Comparison of ENCODE assay signal across 10 cellular contexts in genomic region chr10:91340613-91341362, GRCh38.
A peak's percentile ranks its signal among the peaks of the same experiment; 100 is the strongest.
DNase-seq lines count a peak whose midpoint lies in the region; ATAC-seq and TF ChIP-seq lines count a peak whose summit lies in the region.
"Had no signal": no experiment of that assay in that cellular context is flagged by ENCODE, and none has a peak within 500 bp of the region (broad histone marks: within the 10 kb centered on the region; RNA-seq: fewer than 3 reads in every experiment).

No MANE protein-coding gene starts in this region.

- H3K27ac ChIP-seq in SJCRH30 (peak overlapping the region; percentile 100), suprapubic skin (peak overlapping the region; percentile 62)
- H3K27ac ChIP-seq: A549 had no signal

- H3K4me3 ChIP-seq in SJCRH30: no peak overlapping the region; the same call in 1 of the 2 replicates
- H3K4me3 ChIP-seq in suprapubic skin: no peak overlapping the region
- H3K4me3 ChIP-seq: A549 had no signal

- no peak for TF ChIP-seq POLR2A in suprapubic skin (IDR thresholded peaks at IDR 0.05)

- no peaks in the 10 kb centered on the region for H3K9me3 ChIP-seq in SJCRH30 (replicated peaks)
- no peaks in the 10 kb centered on the region for H3K9me3 ChIP-seq in suprapubic skin
- H3K9me3 ChIP-seq: A549 had no signal

- ATAC-seq in HG02852 (IDR thresholded peaks at IDR 0.05; ENCODE audit: unreplicated experiment) (no peak), HG02840 (IDR thresholded peaks at IDR 0.05; ENCODE audit: low FRiP score, unreplicated experiment) (no peak), HG02970 (IDR thresholded peaks at IDR 0.05; ENCODE audit: low FRiP score, unreplicated experiment) (no peak)
- ATAC-seq: A549, HCT116 had no signal

- H3K27me3 ChIP-seq in SJCRH30 (no peaks in the 10 kb centered on the region), suprapubic skin (no peaks in the 10 kb centered on the region)

- H3K36me3 ChIP-seq in SJCRH30 (no peaks in the 10 kb centered on the region), suprapubic skin (no peaks in the 10 kb centered on the region)

- WGBS in suprapubic skin: 50% methylated on average over 8 of the region's 8 CpGs

- DNase-seq in NCI-H2196 (lab: John Stamatoyannopoulos, UW; ENCODE audit: unreplicated experiment): peak; percentile 1
- no peak for DNase-seq in NCI-H2196 treated with DMSO at 0.1 percent for 48 hours (lab: John Stamatoyannopoulos, UW; ENCODE audit: unreplicated experiment)
- DNase-seq in SJCRH30: peak; percentile 86 to 92
- DNase-seq in glomerular visceral epithelial cell (ENCODE audit: extremely low spot score): peak; percentile 77
- DNase-seq in suprapubic skin (ENCODE audit: low spot score in 2 of 2): no peak

- no peak for TF ChIP-seq CTCF in suprapubic skin (IDR thresholded peaks at IDR 0.05)

- H3K4me1 ChIP-seq in SJCRH30: peaks cover 41% of the 10 kb centered on the region
- peaks cover 6% of the 10 kb centered on the region for H3K4me1 ChIP-seq in suprapubic skin
- H3K4me1 ChIP-seq: A549 had no signal

- no peak for TF ChIP-seq EP300 in suprapubic skin (IDR thresholded peaks at IDR 0.05)

Comparison
In these comparisons a context has a peak if more than half of its experiments do, and no peak if none do; other contexts are left out.
1. DNase-seq: peak in NCI-H2196 (single experiment), SJCRH30 (2 of 2) and glomerular visceral epithelial cell (single experiment); none in NCI-H2196 treated with DMSO at 0.1 percent for 48 hours (single experiment) and suprapubic skin (0 of 2).